16 cellular contexts compared by ENCODE assay signal in genomic region chr3:132984181-132984580, GRCh38. TPM values are rescaled to one million over a fixed set of nuclear protein-coding genes. Genes with fewer than 3 reads are reported as not detected.
DNase-seq lines count a peak whose midpoint lies in the region; ATAC-seq, FAIRE-seq and TF ChIP-seq lines count a peak whose summit lies in the region.
"Had no signal": no experiment of that assay in that cellular context is flagged by ENCODE, and none has a peak within 500 bp of the region (broad histone marks: within the 10 kb centered on the region; RNA-seq: fewer than 3 reads in every experiment).

No MANE protein-coding gene starts in this region.

- no peaks in the 10 kb centered on the region for H4K20me1 ChIP-seq in osteoblast (ENCODE audit: insufficient read depth, low read length)

- no peaks in the 10 kb centered on the region for H3K27me3 Mint-ChIP-seq in T-cell
- H3K27me3 Mint-ChIP-seq in activated T-cell treated with anti-CD3 and anti-CD28 coated beads, Interleukin-2, amount 50 U/mL, for 72 hours (ENCODE audit: low read depth): no peaks in the 10 kb centered on the region
- H3K27me3 Mint-ChIP-seq: CD8-positive, alpha-beta memory T cell had no signal

- 85% methylated on average over 1 of the region's 1 CpG for WGBS in prostate gland

- no peak overlapping the region for H3K27ac Mint-ChIP-seq in T-cell
- no peak overlapping the region for H3K27ac Mint-ChIP-seq in activated T-cell treated with anti-CD3 and anti-CD28 coated beads, Interleukin-2, amount 50 U/mL, for 72 hours
- H3K27ac Mint-ChIP-seq: CD14-positive monocyte; CD8-positive, alpha-beta memory T cell had no signal

- TF ChIP-seq POLR2A in prostate gland (IDR thresholded peaks at IDR 0.05): no peak

- no peak for ATAC-seq in T-cell (replicated peaks in 1 of 4)
- no peak for ATAC-seq in activated T-cell treated with anti-CD3 and anti-CD28 coated beads, Interleukin-2, amount 50 U/mL, for 72 hours (replicated peaks in 1 of 2)
- ATAC-seq: A549 had no signal

- H3K4me3 ChIP-seq in bronchial epithelial cell (ENCODE audit: low read depth, low read length) (no peak overlapping the region), osteoblast (ENCODE audit: insufficient read depth, low read length) (no peak overlapping the region), prostate gland (no peak overlapping the region)
- H3K4me3 ChIP-seq: A549, HAP-1 had no signal

- no peaks in the 10 kb centered on the region for H3K4me1 Mint-ChIP-seq in T-cell
- no peaks in the 10 kb centered on the region for H3K4me1 Mint-ChIP-seq in activated T-cell treated with anti-CD3 and anti-CD28 coated beads, Interleukin-2, amount 50 U/mL, for 72 hours (ENCODE audit: low read depth)
- H3K4me1 Mint-ChIP-seq: CD14-positive monocyte; CD8-positive, alpha-beta memory T cell had no signal

- TF ChIP-seq CTCF in bronchial epithelial cell (IDR thresholded peaks at IDR 0.05; ENCODE audit: insufficient read depth, low read length, severe bottlenecking) (no peak), osteoblast (IDR thresholded peaks at IDR 0.05; ENCODE audit: extremely low read depth, low read depth, low read length) (no peak), prostate gland (IDR thresholded peaks at IDR 0.05) (no peak)

- no peaks in the 10 kb centered on the region for H3K36me3 Mint-ChIP-seq in T-cell
- no peaks in the 10 kb centered on the region for H3K36me3 Mint-ChIP-seq in activated T-cell treated with anti-CD3 and anti-CD28 coated beads, Interleukin-2, amount 50 U/mL, for 72 hours (ENCODE audit: insufficient read depth in 2 of 2)
- H3K36me3 Mint-ChIP-seq: CD14-positive monocyte; CD8-positive, alpha-beta memory T cell had no signal

- no peak for FAIRE-seq in bronchial epithelial cell (lab: Jason Lieb, UNC)
- FAIRE-seq: A549, GM12892, H1 had no signal

- H3K4me3 Mint-ChIP-seq in T-cell: no peak overlapping the region
- H3K4me3 Mint-ChIP-seq in activated T-cell treated with anti-CD3 and anti-CD28 coated beads, Interleukin-2, amount 50 U/mL, for 72 hours: no peak overlapping the region
- H3K4me3 Mint-ChIP-seq: CD14-positive monocyte; CD8-positive, alpha-beta memory T cell had no signal

- H3K9me3 ChIP-seq in osteoblast (ENCODE audit: low read depth, low read length): no peaks in the 10 kb centered on the region
- H3K9me3 ChIP-seq in prostate gland: no peaks in the 10 kb centered on the region
- H3K9me3 ChIP-seq: A549, Caco-2, HAP-1 had no signal

- CTCF ChIA-PET in T-cell (lab: Charles Lee): no interaction called here

- DNase-seq in M059J (ENCODE audit: low read depth): peak; percentile 11
- DNase-seq in bronchial epithelial cell (ENCODE audit: low read depth): peak; percentile 15
- DNase-seq in osteoblast (ENCODE audit: insufficient read length, low spot score, missing footprints): peak; percentile 66
- no peak for DNase-seq in T-cell
- no peak for DNase-seq in activated T-cell treated with anti-CD3 and anti-CD28 coated beads, Interleukin-2, amount 50 U/mL, for 72 hours
- no peak for DNase-seq in prostate gland (ENCODE audit: low spot score)
- DNase-seq: Caco-2; CD8-positive, alpha-beta memory T cell; DND-41; GDM1 had no signal

- H3K79me2 ChIP-seq in osteoblast (ENCODE audit: insufficient read depth, low read length): no peaks in the 10 kb centered on the region

- H3K27me3 ChIP-seq in bronchial epithelial cell (ENCODE audit: control insufficient read depth, insufficient read depth, low read length) (peaks cover 1% of the 10 kb centered on the region), osteoblast (ENCODE audit: insufficient read depth, low read length) (no peaks in the 10 kb centered on the region), prostate gland (replicated peaks; ENCODE audit: insufficient read depth) (no peaks in the 10 kb centered on the region)

- H3K27ac ChIP-seq in osteoblast (ENCODE audit: low read depth, low read length) (no peak overlapping the region), prostate gland (no peak overlapping the region)
- H3K27ac ChIP-seq: A549 had no signal

- H3K4me1 ChIP-seq in osteoblast (ENCODE audit: insufficient read depth, low read length) (no peaks in the 10 kb centered on the region), prostate gland (replicated peaks) (no peaks in the 10 kb centered on the region)
- H3K4me1 ChIP-seq: A549, Caco-2, HAP-1 had no signal

- no peak overlapping the region for H2AFZ ChIP-seq in osteoblast (ENCODE audit: low read length)

- POLR2A ChIA-PET in T-cell (lab: Charles Lee): no interaction called here

- no peak overlapping the region for H3K4me2 ChIP-seq in osteoblast (ENCODE audit: insufficient read depth, low read length)
- H3K4me2 ChIP-seq: A549 had no signal

- H3K9me3 Mint-ChIP-seq in T-cell: peaks cover 6 to 21% (median 8%) of the 10 kb centered on the region in 3 donors
- peaks cover 3 to 9% of the 10 kb centered on the region in 2 donors for H3K9me3 Mint-ChIP-seq in activated T-cell treated with anti-CD3 and anti-CD28 coated beads, Interleukin-2, amount 50 U/mL, for 72 hours

- no peaks in the 10 kb centered on the region for H3K36me3 ChIP-seq in bronchial epithelial cell (ENCODE audit: control insufficient read depth, insufficient read depth, low read length)
- H3K36me3 ChIP-seq in osteoblast (ENCODE audit: insufficient read depth, low read length): no peaks in the 10 kb centered on the region
- no peaks in the 10 kb centered on the region for H3K36me3 ChIP-seq in prostate gland
- H3K36me3 ChIP-seq: HAP-1 had no signal

- intact Hi-C loops in prostate gland (cut with DNase I): no loop called here

RNA-seq across cellular contexts. Expression of gene TMEM108, which starts 54.0 kb away (rescaled TPM):
- 0.69 and 1.7 TPM in 2 replicates for total RNA-seq in M059J (2014; rRNA removed; shearing (Covaris generic))
- total RNA-seq in bronchial epithelial cell (not detected in 2 replicates), osteoblast (0.29 and 0.36 TPM in 2 replicates), T-cell (under 1 TPM in 1 of 5 donors, not detected in 4; 0.96 TPM), prostate gland (1 to 10 TPM in 1 of 2 donors, not detected in 1; 8.1 TPM)
- total RNA-seq in activated T-cell treated with anti-CD3 and anti-CD28 coated beads, Interleukin-2, amount 50 U/mL, for 72 hours: under 1 TPM in 1 of 2 donors, not detected in 1; 0.12 TPM
- total RNA-seq: Caco-2; CD8-positive, alpha-beta memory T cell; HT-29 had no signal

Comparison
In these comparisons a context has a peak if more than half of its experiments do, and no peak if none do; other contexts are left out.
1. DNase-seq: peak in M059J (single experiment), bronchial epithelial cell (single experiment) and osteoblast (single experiment); none in T-cell (0 of 34), activated T-cell treated with anti-CD3 and anti-CD28 coated beads, Interleukin-2, amount 50 U/mL, for 72 hours (0 of 2) and prostate gland (single experiment).